ENCODE assay signal across 2 cellular contexts in genomic region chr2:69088471-69088870, GRCh38.
TF ChIP-seq lines count a peak whose summit lies in the region.

No MANE protein-coding gene starts in this region.

TF ChIP-seq in IMR-90, 13 proteins besides CTCF, POLR2A, EP300 and RAD21:
- TF ChIP-seq ELK1 (IDR thresholded peaks at IDR 0.05; ENCODE audit: borderline replicate concordance, low read depth, low read length) = no peak
- TF ChIP-seq CHD1 (IDR thresholded peaks at IDR 0.05; ENCODE audit: low read depth, low read length) = no peak
- no peak for TF ChIP-seq SMC3 (IDR thresholded peaks at IDR 0.05; ENCODE audit: low read depth, low read length)
- no peak for TF ChIP-seq NFE2L2 (IDR thresholded peaks at IDR 0.05; ENCODE audit: low read depth, low read length)
- no peak for TF ChIP-seq RFX5 (IDR thresholded peaks at IDR 0.05; ENCODE audit: low read depth, low read length)
- no peak for TF ChIP-seq MXI1 (IDR thresholded peaks at IDR 0.05; ENCODE audit: borderline replicate concordance, low read depth, low read length)
- TF ChIP-seq MAZ (IDR thresholded peaks at IDR 0.05; ENCODE audit: borderline replicate concordance, low read depth, low read length) = no peak
- no peak for TF ChIP-seq MAFK (IDR thresholded peaks at IDR 0.05; ENCODE audit: low read depth, low read length)
- TF ChIP-seq FOS (IDR thresholded peaks at IDR 0.05; ENCODE audit: low read depth, low read length) = no peak
- TF ChIP-seq RCOR1 (IDR thresholded peaks at IDR 0.05; ENCODE audit: insufficient replicate concordance, low read length) = no peak

TF ChIP-seq in GM23338, 12 proteins besides CTCF, POLR2A, EP300 and RAD21:
- TF ChIP-seq NANOG (IDR thresholded peaks at IDR 0.05; ENCODE audit: borderline replicate concordance) = no peak
- TF ChIP-seq POLR2AphosphoS5 (IDR thresholded peaks at IDR 0.05; ENCODE audit: low read depth) = no peak
- TF ChIP-seq STAT1 (IDR thresholded peaks at IDR 0.05; ENCODE audit: unreplicated experiment) = no peak
- TF ChIP-seq EZH2 (IDR thresholded peaks at IDR 0.05; ENCODE audit: low read depth, unreplicated experiment) = no peak
- TF ChIP-seq CREB1 (CRISPR knock-in tag; IDR thresholded peaks at IDR 0.05; ENCODE audit: low read depth) = no peak
- no peak for TF ChIP-seq EZH2phosphoT487 (IDR thresholded peaks at IDR 0.05; ENCODE audit: unreplicated experiment)
- no peak for TF ChIP-seq REST (IDR thresholded peaks at IDR 0.05; ENCODE audit: unreplicated experiment)
- no peak for TF ChIP-seq ZNF462 (CRISPR knock-in tag; IDR thresholded peaks at IDR 0.05)
- no peak for TF ChIP-seq ZNF331 (CRISPR knock-in tag; IDR thresholded peaks at IDR 0.05; ENCODE audit: low read depth)
- no peak for TF ChIP-seq JUNB (IDR thresholded peaks at IDR 0.05; ENCODE audit: unreplicated experiment)
- no peak for TF ChIP-seq ZNF114 (CRISPR knock-in tag; IDR thresholded peaks at IDR 0.05)
- TF ChIP-seq ETS1 (IDR thresholded peaks at IDR 0.05) = no peak
